21 cellular contexts compared by ENCODE assay signal in the genomic region with DNA sequence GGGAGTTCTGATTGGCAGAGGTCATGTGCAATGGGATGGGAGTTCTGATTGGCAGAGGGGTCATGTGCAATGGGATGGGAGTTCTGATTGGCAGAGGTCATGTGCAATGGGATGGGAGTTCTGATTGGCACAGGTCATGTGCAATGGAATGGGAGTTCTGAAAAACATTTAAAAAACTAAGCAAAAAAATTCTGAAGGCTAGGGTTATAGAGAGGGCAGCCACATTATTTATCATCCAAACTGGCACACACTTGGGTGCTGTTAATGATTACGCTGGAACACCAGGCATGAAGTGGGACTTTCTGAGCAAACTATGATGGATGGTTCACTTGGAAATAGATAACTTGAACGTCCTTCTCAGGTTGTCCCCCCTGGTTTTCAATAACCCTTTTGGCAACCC.
A peak's percentile ranks its signal among the peaks of the same experiment; 100 is the strongest.
DNase-seq lines count a peak whose midpoint lies in the region; ATAC-seq, FAIRE-seq and TF ChIP-seq lines count a peak whose summit lies in the region.
"Had no signal": no experiment of that assay in that cellular context is flagged by ENCODE, and none has a peak within 500 bp of the region (broad histone marks: within the 10 kb centered on the region; RNA-seq: fewer than 3 reads in every experiment).

No MANE protein-coding gene starts in this region.

- H3K4me1 ChIP-seq in K562 (replicated peaks in 1 of 2; ENCODE audit: control insufficient read depth in 2 of 2, insufficient read depth in 2 of 2, low read length in 2 of 2) (no peaks in the 10 kb centered on the region), breast epithelium (no peaks in the 10 kb centered on the region)

- DNase-seq in GM12864 (ENCODE audit: low read depth) (peak; percentile 4), K562 (ENCODE audit: extremely low read depth in 1 of 4, low spot score in 3 of 4) (no peak), kidney glomerular epithelial cell (lab: John Stamatoyannopoulos, UW) (peak; percentile 83), renal cortical epithelial cell (ENCODE audit: low read depth) (peak; percentile 93), breast epithelium (ENCODE audit: low spot score in 2 of 2) (no peak), UCSD-AML1 (lab: John Stamatoyannopoulos, UW; ENCODE audit: unreplicated experiment) (no peak)
- DNase-seq in activated effector memory CD4-positive, alpha-beta T cell treated with Interleukin-2 at 50 U/mL for 16 hours: no peak
- DNase-seq: CD8-positive, alpha-beta memory T cell; DMS153; H9; MV-4-11; NCI-H1105 treated with DMSO at 0.1 percent for 48 hours; NCI-H146; NCI-H2029; NCI-H446; NCI-H526; SHP77; T-cell had no signal

- peaks cover 0 to 25% of the 10 kb centered on the region in 2 experiments; a peak in 2 of 5 replicates for H3K27me3 ChIP-seq in K562 (ENCODE audit: control insufficient read depth in 2 of 2, insufficient read depth in 2 of 2, low read length in 2 of 2)
- H3K27me3 ChIP-seq in breast epithelium: no peaks in the 10 kb centered on the region

- no peak overlapping the region for H3K4me2 ChIP-seq in K562 (ENCODE audit: insufficient read depth, low read length)
- H3K4me2 ChIP-seq: GM23338 had no signal

- TF ChIP-seq CTCF in GM12864 (IDR thresholded peaks at IDR 0.05; ENCODE audit: low read depth, low read length, missing control alignments) (no peak), K562 (IDR thresholded peaks at IDR 0.05 in 2 of 3, conservative IDR thresholded peaks at IDR 0.05 in 1 of 3; ENCODE audit: insufficient read depth in 2 of 3, low read depth in 1 of 3, low read length in 3 of 3) (no peak), breast epithelium (IDR thresholded peaks at IDR 0.05) (no peak)

- no peak overlapping the region for H3K9ac ChIP-seq in K562 (ENCODE audit: insufficient read depth in 1 of 2, low read depth in 2 of 2, low read length in 2 of 2)

- H3K36me3 ChIP-seq in K562 (ENCODE audit: control insufficient read depth, insufficient read depth, low read length) (no peaks in the 10 kb centered on the region), breast epithelium (no peaks in the 10 kb centered on the region)

- intact Hi-C loops in K562 (cut with micrococcal nuclease): no loop called here
- intact Hi-C loops in breast epithelium (cut with DNase I; ENCODE audit: low total_unique reads): no loop called here

- 0% methylated on average over 2 of the region's 2 CpGs for WGBS in K562 (ENCODE audit: insufficient coverage, low coverage, missing lambda C conversion rate)

- no TSS peak for BruUV-seq in K562 (replicated peaks; lab: Mats Ljungman, UMichigan)

- H3K4me3 ChIP-seq in GM12864 (ENCODE audit: low read depth, low read length): no peak overlapping the region
- H3K4me3 ChIP-seq in K562: no peak overlapping the region
- H3K4me3 ChIP-seq in breast epithelium: no peak overlapping the region
- H3K4me3 ChIP-seq: GM23338 had no signal

- no peaks in the 10 kb centered on the region for H3K9me1 ChIP-seq in K562 (ENCODE audit: control insufficient read depth, insufficient read depth, low read length)

- no peak for ATAC-seq in K562
- ATAC-seq: GM23338, T-cell had no signal

- no peak overlapping the region for H2AFZ ChIP-seq in K562 (ENCODE audit: low read depth, low read length)
- H2AFZ ChIP-seq: GM23338 had no signal

- H3K9me3 ChIP-seq in K562 (replicated peaks; ENCODE audit: control insufficient read depth, insufficient read depth, low read depth, low read length): no peaks in the 10 kb centered on the region
- no peaks in the 10 kb centered on the region for H3K9me3 ChIP-seq in breast epithelium

- in situ Hi-C loops in K562 (cut with MboI): no loop called here

- 0 out of 2 replicates have a peak, but pooled peaks cover 4% of the 10 kb centered on the region for H4K20me1 ChIP-seq in K562 (replicated peaks; ENCODE audit: control insufficient read depth, insufficient read depth, low read length)

- H3K79me2 ChIP-seq in K562 (ENCODE audit: control insufficient read depth, insufficient read depth, low read length): no peaks in the 10 kb centered on the region

- TF ChIP-seq POLR2A in K562 (conservative IDR thresholded peaks at IDR 0.05) (no peak), breast epithelium (IDR thresholded peaks at IDR 0.05) (no peak)

- no peak overlapping the region for H3K27ac ChIP-seq in K562 (ENCODE audit: extremely low read depth, low read depth, low read length)
- no peak overlapping the region for H3K27ac ChIP-seq in breast epithelium
- H3K27ac ChIP-seq: HL-60, RWPE1 had no signal

- TF ChIP-seq EP300 in K562 (IDR thresholded peaks at IDR 0.05; ENCODE audit: low read length): no peak

- POLR2A ChIA-PET in K562 (lab: Yijun Ruan, JAX): no interaction called here

- FAIRE-seq in K562 (lab: Jason Lieb, UNC): no peak

- CTCF ChIA-PET in K562 (lab: Yijun Ruan, JAX; ENCODE audit: low intra/inter-chr PET ratio): interaction anchor here (0.7 kb wide), 1 partner anchor 22 kb away, joined by 5 read pairs; no protein-coding TSS in a partner anchor

- TF ChIP-seq RAD21 in K562 (CRISPR knock-in tag; conservative IDR thresholded peaks at IDR 0.05 in 1 of 2, IDR thresholded peaks at IDR 0.05 in 1 of 2): no peak

TF ChIP-seq in K562, 482 proteins besides CTCF, POLR2A, EP300 and RAD21:
- no peak for TF ChIP-seq ZBTB17 (CRISPR knock-in tag; IDR thresholded peaks at IDR 0.05)
- TF ChIP-seq, protein P1, sequence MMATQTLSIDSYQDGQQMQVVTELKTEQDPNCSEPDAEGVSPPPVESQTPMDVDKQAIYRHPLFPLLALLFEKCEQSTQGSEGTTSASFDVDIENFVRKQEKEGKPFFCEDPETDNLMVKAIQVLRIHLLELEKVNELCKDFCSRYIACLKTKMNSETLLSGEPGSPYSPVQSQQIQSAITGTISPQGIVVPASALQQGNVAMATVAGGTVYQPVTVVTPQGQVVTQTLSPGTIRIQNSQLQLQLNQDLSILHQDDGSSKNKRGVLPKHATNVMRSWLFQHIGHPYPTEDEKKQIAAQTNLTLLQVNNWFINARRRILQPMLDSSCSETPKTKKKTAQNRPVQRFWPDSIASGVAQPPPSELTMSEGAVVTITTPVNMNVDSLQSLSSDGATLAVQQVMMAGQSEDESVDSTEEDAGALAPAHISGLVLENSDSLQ (IDR thresholded peaks at IDR 0.05): peak; percentile 55; the same call in 1 of the 2 replicates

Comparison
In these comparisons a context has a peak if more than half of its experiments do, and no peak if none do; other contexts are left out.
1. DNase-seq: peak in GM12864 (single experiment), kidney glomerular epithelial cell (single experiment) and renal cortical epithelial cell (single experiment); none in K562 (0 of 4), breast epithelium (0 of 2), UCSD-AML1 (single experiment) and activated effector memory CD4-positive, alpha-beta T cell treated with Interleukin-2 at 50 U/mL for 16 hours (single experiment).